In the genomic region with DNA sequence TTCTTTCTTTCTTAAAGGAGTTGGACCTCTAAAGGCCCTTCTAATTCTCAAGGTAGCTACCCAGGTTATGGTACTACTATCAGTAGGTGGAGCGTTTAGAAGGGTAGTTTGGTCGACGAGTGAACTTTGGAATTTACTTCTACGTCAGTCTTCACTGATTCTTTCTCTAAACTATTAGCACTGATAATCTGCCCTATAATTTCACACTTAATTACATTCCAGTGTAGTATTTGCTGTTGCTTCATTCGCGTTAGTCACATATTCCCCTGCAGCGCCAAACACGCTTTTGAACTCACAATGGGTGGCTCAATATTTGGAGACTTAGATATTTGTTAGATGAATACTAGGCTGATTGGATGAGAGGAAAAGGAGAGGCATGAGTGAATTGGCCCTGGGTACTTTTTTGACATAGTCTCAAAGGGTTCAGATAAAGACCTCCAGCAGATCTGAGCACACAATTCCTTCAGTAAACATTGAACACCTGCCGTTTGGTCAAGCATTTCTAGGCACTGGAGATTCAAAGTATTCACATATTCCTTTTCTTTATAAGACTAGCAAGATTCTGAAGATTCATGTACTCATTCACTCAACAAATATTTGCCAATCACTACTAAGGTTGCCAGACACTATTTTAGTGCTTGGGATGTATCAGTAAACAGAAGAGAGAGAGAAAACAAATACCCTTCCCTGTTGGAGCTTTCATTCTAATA, we compare ENCODE assay signal across 8 cellular contexts. TPM values are rescaled to one million over a fixed set of nuclear protein-coding genes. Genes with fewer than 3 reads are reported as not detected.
DNase-seq lines count a peak whose midpoint lies in the region; ATAC-seq and TF ChIP-seq lines count a peak whose summit lies in the region.

No MANE protein-coding gene starts in this region.

- peak overlapping the region; percentile 95 for H3K4me2 ChIP-seq in OCI-LY1 (ENCODE audit: low read length)

- H3K4me1 Mint-ChIP-seq in CD8-positive, alpha-beta T cell (ENCODE audit: low read depth) = peaks cover 51% of the 10 kb centered on the region
- H3K4me1 Mint-ChIP-seq in mesothelial cell of epicardium = peaks cover 43% of the 10 kb centered on the region

- peaks cover 29% of the 10 kb centered on the region for H3K4me1 ChIP-seq in CD8-positive, alpha-beta T cell (ENCODE audit: insufficient read depth, low read length)
- H3K4me1 ChIP-seq in HAP-1 = peaks cover 23% of the 10 kb centered on the region
- H3K4me1 ChIP-seq in OCI-LY1 (ENCODE audit: insufficient read depth, low read length, severe bottlenecking) = peaks cover 29% of the 10 kb centered on the region
- H3K4me1 ChIP-seq in aorta (ENCODE audit: control insufficient read depth in 1 of 2, insufficient read depth in 2 of 2, low read length in 2 of 2) = peaks cover 0 to 2% of the 10 kb centered on the region in 2 donors

- peaks cover 7% of the 10 kb centered on the region for H3K36me3 Mint-ChIP-seq in CD8-positive, alpha-beta T cell
- H3K36me3 Mint-ChIP-seq in mesothelial cell of epicardium = no peaks in the 10 kb centered on the region

- H3K27me3 Mint-ChIP-seq in CD8-positive, alpha-beta T cell (ENCODE audit: low read depth) = no peaks in the 10 kb centered on the region
- no peaks in the 10 kb centered on the region for H3K27me3 Mint-ChIP-seq in mesothelial cell of epicardium (ENCODE audit: low read depth)

- H3K27ac Mint-ChIP-seq in CD8-positive, alpha-beta T cell = peak overlapping the region; percentile 90
- H3K27ac Mint-ChIP-seq in mesothelial cell of epicardium = peak overlapping the region; percentile 87

- no peaks in the 10 kb centered on the region for H4K20me1 ChIP-seq in OCI-LY1 (ENCODE audit: insufficient read depth, low read length)

- TF ChIP-seq CTCF in CD8-positive, alpha-beta T cell (IDR thresholded peaks at IDR 0.05) = no peak
- no peak for TF ChIP-seq CTCF in OCI-LY1 (IDR thresholded peaks at IDR 0.05; ENCODE audit: low read length)
- no peak for TF ChIP-seq CTCF in mesothelial cell of epicardium (IDR thresholded peaks at IDR 0.05; ENCODE audit: unreplicated experiment)

- WGBS in aorta, 2 donors = 10 to 12% methylated on average over 9 of the region's 9 CpGs

- H3K36me3 ChIP-seq in CD8-positive, alpha-beta T cell (ENCODE audit: insufficient read depth, low read length) = no peaks in the 10 kb centered on the region
- H3K36me3 ChIP-seq in HAP-1 (replicated peaks) (peaks cover 2% of the 10 kb centered on the region; the same call in 1 of the 2 replicates), OCI-LY1 (ENCODE audit: insufficient read depth, low read length) (no peaks in the 10 kb centered on the region), aorta (ENCODE audit: control insufficient read depth in 1 of 2, insufficient read depth in 2 of 2, low read length in 1 of 2) (no peaks in the 10 kb centered on the region)

- no peaks in the 10 kb centered on the region for H3F3A ChIP-seq in OCI-LY1 (ENCODE audit: insufficient read depth, low read length)

- peak overlapping the region; percentile 64 for H3K27ac ChIP-seq in CD8-positive, alpha-beta T cell (ENCODE audit: low read depth, low read length)
- no peak overlapping the region for H3K27ac ChIP-seq in OCI-LY1 (ENCODE audit: low read depth, low read length, poor library complexity, severe bottlenecking)
- no peak overlapping the region for H3K27ac ChIP-seq in aorta (ENCODE audit: low read depth in 1 of 2, low read length in 2 of 2)

- CTCF ChIA-PET in CD8-positive, alpha-beta T cell (lab: Charles Lee) = interaction anchor here (0.6 kb wide), 1 partner anchor 55 kb away, joined by 3 read pairs; no protein-coding TSS in a partner anchor

- no peak for DNase-seq in CD8-positive, alpha-beta T cell
- DNase-seq in HAP-1 (ENCODE audit: low spot score in 2 of 2) (no peak), dermis blood vessel endothelial cell (peak; percentile 35), mesothelial cell of epicardium (ENCODE audit: low spot score in 2 of 2, unreplicated experiment in 2 of 2) (no peak), aorta (no peak)

- no peaks in the 10 kb centered on the region for H3K9me3 Mint-ChIP-seq in CD8-positive, alpha-beta T cell
- H3K9me3 Mint-ChIP-seq in mesothelial cell of epicardium = no peaks in the 10 kb centered on the region

- H3K9ac ChIP-seq in OCI-LY1 (ENCODE audit: low read length) = peak overlapping the region; percentile 84

- H3K9me2 ChIP-seq in OCI-LY1 (ENCODE audit: low read depth, low read length) = no peaks in the 10 kb centered on the region

- H3K4me3 Mint-ChIP-seq in CD8-positive, alpha-beta T cell = peak overlapping the region; percentile 92
- peak overlapping the region; percentile 81 for H3K4me3 Mint-ChIP-seq in mesothelial cell of epicardium

- peak overlapping the region; percentile 43; the same call in 1 of the 2 replicates for H2AFZ ChIP-seq in OCI-LY1 (ENCODE audit: low read length)

- intact Hi-C loops in CD8-positive, alpha-beta T cell (cut with DNase I, micrococcal nuclease) = loop anchor here (1.0 to 10.0 kb wide), 17 partner anchors 15 to 1639 kb away; a partner anchor contains a TSS
- intact Hi-C loops in aorta (cut with DNase I) = loop anchor here (2.0 to 10.0 kb wide), 4 partner anchors 121 to 346 kb away; a partner anchor contains a TSS

- H3K4me3 ChIP-seq in CD8-positive, alpha-beta T cell (ENCODE audit: low read depth, low read length) = peak overlapping the region; percentile 82
- H3K4me3 ChIP-seq in HAP-1 (peak overlapping the region; percentile 89), OCI-LY1 (ENCODE audit: low read depth, low read length, poor library complexity, severe bottlenecking) (peak overlapping the region; percentile 78), aorta (ENCODE audit: low read length in 2 of 2) (peak overlapping the region; percentile 55 to 94)

- no peaks in the 10 kb centered on the region for H3K27me3 ChIP-seq in CD8-positive, alpha-beta T cell (ENCODE audit: insufficient read depth, low read length)
- H3K27me3 ChIP-seq in HAP-1 (ENCODE audit: low read depth) = no peaks in the 10 kb centered on the region
- no peaks in the 10 kb centered on the region for H3K27me3 ChIP-seq in OCI-LY1 (ENCODE audit: insufficient read depth, low read length)
- no peaks in the 10 kb centered on the region for H3K27me3 ChIP-seq in aorta (ENCODE audit: control insufficient read depth in 1 of 2, insufficient read depth in 2 of 2, low read length in 1 of 2)

- no peak for ATAC-seq in CD8-positive, alpha-beta T cell
- ATAC-seq in aorta (ENCODE audit: low FRiP score) (peak; percentile 3), HG02884 (IDR thresholded peaks at IDR 0.05; ENCODE audit: unreplicated experiment) (no peak), HG03460 (IDR thresholded peaks at IDR 0.05; ENCODE audit: unreplicated experiment) (no peak)

- POLR2A ChIA-PET in CD8-positive, alpha-beta T cell (lab: Charles Lee) = interaction anchor here (0.8 kb wide), 1 partner anchor 20 kb away, joined by 3 read pairs; no protein-coding TSS in a partner anchor

- in situ Hi-C loops in HAP-1 (cut with MboI; ENCODE audit: low sequenced_read_pairs) = no loop called here

- no peaks in the 10 kb centered on the region for H3K9me3 ChIP-seq in CD8-positive, alpha-beta T cell (ENCODE audit: low read length)
- no peaks in the 10 kb centered on the region for H3K9me3 ChIP-seq in HAP-1
- no peaks in the 10 kb centered on the region for H3K9me3 ChIP-seq in OCI-LY1 (ENCODE audit: low read length)
- no peaks in the 10 kb centered on the region for H3K9me3 ChIP-seq in aorta (ENCODE audit: control insufficient read depth, low read length)

- H3K79me2 ChIP-seq in OCI-LY1 (ENCODE audit: insufficient read depth, low read length) = peaks cover 38% of the 10 kb centered on the region

RNA-seq across cellular contexts. Expression of a gene that starts 0.9 kb away (rescaled TPM):
- 10 to 100 TPM; 80.6 to 89.3 TPM for total RNA-seq in CD8-positive, alpha-beta T cell
- total RNA-seq in dermis blood vessel endothelial cell (23.8 and 33.2 TPM in 2 replicates), mesothelial cell of epicardium (79.7 to 82.2 TPM (median 81.6 TPM) in 3 replicates), aorta (10 to 100 TPM; 44.4 to 64.2 TPM)
- 10 to 100 TPM in 1 of 2 donors, 1 to 10 TPM in 1; 9.6 to 17.1 TPM for polyA plus RNA-seq in aorta

RNA-seq across cellular contexts. Expression of a gene that starts 44.6 kb away (rescaled TPM):
- total RNA-seq in CD8-positive, alpha-beta T cell = under 1 TPM; 0.05 to 0.06 TPM
- total RNA-seq in dermis blood vessel endothelial cell (under 0.01 and 0.05 TPM in 2 replicates), mesothelial cell of epicardium (0.20 to 0.31 TPM (median 0.20 TPM) in 3 replicates), aorta (1 to 10 TPM in 1 of 2 donors, under 1 TPM in 1; 0.06 to 1.3 TPM)
- polyA plus RNA-seq in aorta = under 1 TPM; 0.25 to 0.54 TPM
